ENCODE assay signal across 11 cellular contexts in the genomic region with DNA sequence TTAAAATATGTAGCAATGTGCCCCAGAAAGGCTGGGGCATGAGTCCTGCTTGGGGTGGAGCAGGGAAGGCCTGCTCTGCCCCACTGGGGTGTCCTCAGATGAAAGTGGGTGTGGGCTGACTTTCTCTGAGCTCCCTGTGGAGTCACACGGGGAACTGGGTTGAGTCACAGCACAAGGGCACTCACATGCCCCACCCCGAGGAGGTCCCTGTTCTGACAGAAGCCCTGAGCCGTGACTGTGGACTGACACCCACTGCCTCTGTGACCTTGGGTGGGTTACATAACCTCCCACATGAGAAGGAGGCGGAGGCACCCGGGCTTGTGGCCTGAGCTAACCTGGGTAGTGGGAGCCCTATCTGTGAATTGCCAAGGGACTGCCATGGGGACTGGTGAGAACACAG. TPM values are rescaled to one million over a fixed set of nuclear protein-coding genes. Genes with fewer than 3 reads are reported as not detected.
A peak's percentile ranks its signal among the peaks of the same experiment; 100 is the strongest.
DNase-seq lines count a peak whose midpoint lies in the region; ATAC-seq, FAIRE-seq and TF ChIP-seq lines count a peak whose summit lies in the region.
"Had no signal": no experiment of that assay in that cellular context is flagged by ENCODE, and none has a peak within 500 bp of the region (broad histone marks: within the 10 kb centered on the region; RNA-seq: fewer than 3 reads in every experiment).

No MANE protein-coding gene starts in this region.

- TF ChIP-seq CTCF in kidney (IDR thresholded peaks at IDR 0.05; ENCODE audit: borderline replicate concordance, extremely low read depth, insufficient read depth): no peak

- peak overlapping the region in 1 of 2 donors; percentile 29 for H3K9ac ChIP-seq in kidney (ENCODE audit: low read length in 2 of 2)

- H3K9me3 Mint-ChIP-seq in stimulated activated naive B cell treated with anti-CD40 and anti-IgM and Interleukin-4, amounts not matched to agents 10 μg/mL and 1 μg/mL and 100 μg/mL, for 72 hours: peaks cover 3 to 4% of the 10 kb centered on the region in 2 donors

- no peak overlapping the region for H3K4me3 ChIP-seq in kidney (ENCODE audit: low read length in 2 of 2)

- ATAC-seq in T-helper 17 cell: peak; percentile 57
- peak; percentile 93 to 94 for ATAC-seq in stimulated activated naive B cell treated with anti-CD40 and anti-IgM and Interleukin-4, amounts not matched to agents 10 μg/mL and 1 μg/mL and 100 μg/mL, for 72 hours (replicated peaks)
- ATAC-seq: Panc1 had no signal

- H3K4me1 ChIP-seq in kidney (ENCODE audit: control insufficient read depth in 1 of 2, insufficient read depth in 1 of 2, low read depth in 1 of 2, low read length in 2 of 2): peaks cover 0 to 3% of the 10 kb centered on the region in 2 donors

- H3K36me3 ChIP-seq in kidney (ENCODE audit: control insufficient read depth in 1 of 2, insufficient read depth in 2 of 2, low read length in 2 of 2): no peaks in the 10 kb centered on the region

- no peak for FAIRE-seq in kidney (lab: Jason Lieb, UNC)

- no peaks in the 10 kb centered on the region for H3K4me1 Mint-ChIP-seq in T-helper 17 cell
- H3K4me1 Mint-ChIP-seq in stimulated activated naive B cell treated with anti-CD40 and anti-IgM and Interleukin-4, amounts not matched to agents 10 μg/mL and 1 μg/mL and 100 μg/mL, for 72 hours: peaks cover 11 to 34% of the 10 kb centered on the region in 2 donors
- H3K4me1 Mint-ChIP-seq: nephron had no signal

- no peak overlapping the region for H3K27ac Mint-ChIP-seq in T-helper 17 cell
- H3K27ac Mint-ChIP-seq in stimulated activated naive B cell treated with anti-CD40 and anti-IgM and Interleukin-4, amounts not matched to agents 10 μg/mL and 1 μg/mL and 100 μg/mL, for 72 hours: peak overlapping the region; percentile 97
- H3K27ac Mint-ChIP-seq: nephron had no signal

- DNase-seq in M059J (ENCODE audit: low read depth): peak; percentile 39
- no peak for DNase-seq in T-helper 17 cell
- DNase-seq in kidney: peak; percentile 78
- DNase-seq in stimulated activated naive B cell treated with anti-CD40 and anti-IgM and Interleukin-4, amounts not matched to agents 10 μg/mL and 1 μg/mL and 100 μg/mL, for 72 hours: peak; percentile 54
- no peak for DNase-seq in amygdala (lab: John Stamatoyannopoulos, UW)
- no peak for DNase-seq in NCI-H146 (lab: John Stamatoyannopoulos, UW)
- no peak for DNase-seq in SHP77 (lab: John Stamatoyannopoulos, UW)
- DNase-seq: activated T-cell treated with anti-CD3 and anti-CD28 coated beads for 4 hours, NCI-H2171 treated with DMSO at 0.1 percent for 48 hours had no signal

- peaks cover 19% of the 10 kb centered on the region for H3K27me3 Mint-ChIP-seq in T-helper 17 cell
- H3K27me3 Mint-ChIP-seq in stimulated activated naive B cell treated with anti-CD40 and anti-IgM and Interleukin-4, amounts not matched to agents 10 μg/mL and 1 μg/mL and 100 μg/mL, for 72 hours: peaks cover 0 to 4% of the 10 kb centered on the region in 2 donors

- no peak overlapping the region for H3K4me3 Mint-ChIP-seq in T-helper 17 cell
- H3K4me3 Mint-ChIP-seq in stimulated activated naive B cell treated with anti-CD40 and anti-IgM and Interleukin-4, amounts not matched to agents 10 μg/mL and 1 μg/mL and 100 μg/mL, for 72 hours: peak overlapping the region; percentile 73 to 82
- H3K4me3 Mint-ChIP-seq: nephron had no signal

- peaks cover 5% of the 10 kb centered on the region for H3K36me3 Mint-ChIP-seq in T-helper 17 cell (ENCODE audit: low read depth)
- H3K36me3 Mint-ChIP-seq in stimulated activated naive B cell treated with anti-CD40 and anti-IgM and Interleukin-4, amounts not matched to agents 10 μg/mL and 1 μg/mL and 100 μg/mL, for 72 hours: peaks cover 4 to 6% of the 10 kb centered on the region in 2 donors

- peak overlapping the region; percentile 34 to 64 for H3K27ac ChIP-seq in kidney (ENCODE audit: low read depth in 2 of 2, low read length in 2 of 2)

- H3K9me3 ChIP-seq in T-helper 17 cell (ENCODE audit: control insufficient read depth, low read length, poor library complexity, severe bottlenecking) (no peaks in the 10 kb centered on the region), kidney (ENCODE audit: control insufficient read depth in 1 of 2, low read length in 2 of 2) (no peaks in the 10 kb centered on the region)

- intact Hi-C loops in kidney (cut with DNase I): no loop called here

RNA-seq across cellular contexts. Expression of gene TINAGL1, which starts 52.5 kb away (rescaled TPM):
- total RNA-seq in M059J (2014; rRNA removed; shearing (Covaris generic)): 15.3 and 26.1 TPM in 2 replicates
- total RNA-seq in T-helper 17 cell (not detected), kidney (246 TPM)
- 171 TPM for polyA plus RNA-seq in kidney (ENCODE audit: insufficient read depth, low read depth, low replicate concordance)

Comparison
In these comparisons a context has a peak if more than half of its experiments do, and no peak if none do; other contexts are left out.
1. DNase-seq: peak in M059J (single experiment), kidney (single experiment) and stimulated activated naive B cell treated with anti-CD40 and anti-IgM and Interleukin-4, amounts not matched to agents 10 μg/mL and 1 μg/mL and 100 μg/mL, for 72 hours (single experiment); none in T-helper 17 cell (0 of 3), amygdala (0 of 56), NCI-H146 (single experiment) and SHP77 (0 of 2).
2. RNA of gene TINAGL1, which starts 52.5 kb away (total RNA-seq): 246 TPM in kidney (single experiment) and 15.3 to 26.1 TPM in M059J; not detected in T-helper 17 cell; every median in the first group is over 10 times any median in the second.